ENCODE assay signal across 1 cellular context in the genomic region with DNA sequence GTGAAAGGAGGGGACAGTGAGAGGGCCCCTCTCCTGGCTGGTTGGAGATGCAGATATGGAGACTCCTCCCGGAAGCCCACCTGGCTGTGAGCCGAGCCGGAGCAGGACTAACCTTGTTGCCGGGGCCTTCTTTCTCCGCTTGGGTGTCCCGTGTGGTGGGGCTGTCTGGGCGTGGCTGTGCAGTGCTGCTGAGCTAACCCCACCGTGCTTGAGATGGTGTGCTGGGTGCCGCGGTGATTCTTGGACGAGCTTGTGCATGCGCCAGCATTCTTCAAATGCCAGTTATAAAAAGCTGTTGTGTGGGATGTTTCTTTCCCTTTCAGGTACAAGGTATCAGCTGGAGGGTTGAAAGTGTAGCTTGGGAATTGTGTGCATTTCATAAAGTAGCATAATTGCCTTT.
TF ChIP-seq lines count a peak whose summit lies in the region.

No MANE protein-coding gene starts in this region.

TF ChIP-seq in WTC11, 78 proteins besides CTCF, POLR2A, EP300 and RAD21 (continued from another document):
- no peak for TF ChIP-seq ERG (CRISPR knock-in tag; IDR thresholded peaks at IDR 0.05)
- TF ChIP-seq, protein P1, sequence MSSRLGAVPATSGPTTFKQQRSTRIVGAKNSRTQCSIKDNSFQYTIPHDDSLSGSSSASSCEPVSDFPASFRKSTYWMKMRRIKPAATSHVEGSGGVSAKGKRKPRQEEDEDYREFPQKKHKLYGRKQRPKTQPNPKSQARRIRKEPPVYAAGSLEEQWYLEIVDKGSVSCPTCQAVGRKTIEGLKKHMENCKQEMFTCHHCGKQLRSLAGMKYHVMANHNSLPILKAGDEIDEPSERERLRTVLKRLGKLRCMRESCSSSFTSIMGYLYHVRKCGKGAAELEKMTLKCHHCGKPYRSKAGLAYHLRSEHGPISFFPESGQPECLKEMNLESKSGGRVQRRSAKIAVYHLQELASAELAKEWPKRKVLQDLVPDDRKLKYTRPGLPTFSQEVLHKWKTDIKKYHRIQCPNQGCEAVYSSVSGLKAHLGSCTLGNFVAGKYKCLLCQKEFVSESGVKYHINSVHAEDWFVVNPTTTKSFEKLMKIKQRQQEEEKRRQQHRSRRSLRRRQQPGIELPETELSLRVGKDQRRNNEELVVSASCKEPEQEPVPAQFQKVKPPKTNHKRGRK (CRISPR knock-in tag; IDR thresholded peaks at IDR 0.05; ENCODE audit: borderline replicate concordance): no peak
- TF ChIP-seq CREM (CRISPR knock-in tag; IDR thresholded peaks at IDR 0.05): no peak
- TF ChIP-seq NR3C1 (CRISPR knock-in tag; conservative IDR thresholded peaks at IDR 0.05; ENCODE audit: low read depth): no peak
